Comparison of ENCODE assay signal across 8 cellular contexts in the genomic region with DNA sequence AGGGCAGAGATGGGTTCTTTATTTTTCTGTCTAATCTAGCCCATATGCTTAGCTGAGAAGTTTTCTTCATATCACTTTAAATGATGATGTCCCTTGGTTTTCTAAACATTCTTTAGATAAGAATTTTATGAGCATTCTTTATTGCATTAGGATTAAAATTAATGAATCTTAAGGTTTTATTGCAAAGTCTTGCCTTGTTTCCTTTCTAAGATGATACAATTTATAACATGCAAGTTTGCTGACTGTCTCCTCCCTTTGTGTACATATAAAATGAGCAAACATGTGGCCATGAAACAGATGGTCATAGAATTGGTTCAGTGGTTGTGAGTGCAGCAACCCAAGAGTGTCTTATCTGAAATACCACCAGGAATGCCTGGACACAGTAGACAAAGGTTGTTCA. TPM values are rescaled to one million over a fixed set of nuclear protein-coding genes. Genes with fewer than 3 reads are reported as not detected.
A peak's percentile ranks its signal among the peaks of the same experiment; 100 is the strongest.
DNase-seq lines count a peak whose midpoint lies in the region; ATAC-seq, FAIRE-seq and TF ChIP-seq lines count a peak whose summit lies in the region.
"Not testable (repeated sequence)": the region's sequence is repeated elsewhere in the genome, so short reads cannot be mapped to it uniquely, and the experiment has no call there.
"Had no signal": no experiment of that assay in that cellular context is flagged by ENCODE, and none has a peak within 500 bp of the region (broad histone marks: within the 10 kb centered on the region; RNA-seq: fewer than 3 reads in every experiment).

No MANE protein-coding gene starts in this region.

- POLR2A ChIA-PET in IMR-90 (lab: Charles Lee; ENCODE audit: unreplicated experiment): not testable (repeated sequence)

- not testable (repeated sequence) for H3K14ac ChIP-seq in IMR-90 (replicated peaks; ENCODE audit: low read depth, low read length)

- TF ChIP-seq RAD21 in IMR-90 (IDR thresholded peaks at IDR 0.05; ENCODE audit: low read length): not testable (repeated sequence)

- H3K23ac ChIP-seq in IMR-90 (ENCODE audit: low read depth, low read length): not testable (repeated sequence)

- BruUV-seq in IMR-90 (replicated peaks; lab: Mats Ljungman, UMichigan): not testable (repeated sequence)

- H2BK120ac ChIP-seq in IMR-90 (ENCODE audit: low read depth, low read length): not testable (repeated sequence)

- not testable (repeated sequence) for H3K56ac ChIP-seq in IMR-90 (ENCODE audit: extremely low read depth, insufficient read depth, low read length)

- intact Hi-C loops in IMR-90 (cut with micrococcal nuclease): loop anchor here (2.0 kb wide), 1 partner anchor 40 kb away; no protein-coding TSS in a partner anchor
- intact Hi-C loops in left colon (cut with DNase I, micrococcal nuclease); pancreas (cut with DNase I): not testable (repeated sequence)

- peak overlapping the region; percentile 91 for H3K18ac ChIP-seq in IMR-90 (ENCODE audit: low read depth, low read length)

- H2AK5ac ChIP-seq in IMR-90 (ENCODE audit: low read depth, low read length): not testable (repeated sequence)

- not testable (repeated sequence) for H3K9ac ChIP-seq in IMR-90 (ENCODE audit: low read depth, low read length); smooth muscle cell (ENCODE audit: low read depth)

- not testable (repeated sequence) for H2AK9ac ChIP-seq in IMR-90 (replicated peaks; ENCODE audit: low read depth, low read length, poor library complexity)

- ATAC-seq in IMR-90 (ENCODE audit: low read depth); pancreas: not testable (repeated sequence)
- peak; percentile 56 for ATAC-seq in left colon

- H2AFZ ChIP-seq in IMR-90 (replicated peaks; ENCODE audit: low read length, poor library complexity); smooth muscle cell (ENCODE audit: low read depth): not testable (repeated sequence)

- FAIRE-seq in colon (lab: Jason Lieb, UNC) (peak; percentile 88), pancreas (lab: Jason Lieb, UNC) (peak; percentile 78)

- not testable (repeated sequence) for H3K27me3 ChIP-seq in IMR-90 (ENCODE audit: control insufficient read depth, insufficient read depth, low read length); pancreas; smooth muscle cell (ENCODE audit: low read depth)

- peak overlapping the region; percentile 37; the same call in 1 of the 2 replicates for H3K27ac ChIP-seq in IMR-90 (ENCODE audit: insufficient read depth, low read length)
- H3K27ac ChIP-seq in pancreas; smooth muscle cell (ENCODE audit: low read depth): not testable (repeated sequence)

- not testable (repeated sequence) for H2BK20ac ChIP-seq in IMR-90 (ENCODE audit: low read depth, low read length)

- H3K4ac ChIP-seq in IMR-90 (ENCODE audit: low read depth, low read length): peak overlapping the region; percentile 83

- in situ Hi-C loops in IMR-90 (cut with MboI; ENCODE audit: low sequenced_read_pairs): not testable (repeated sequence)

- H3F3A ChIP-seq in smooth muscle cell (ENCODE audit: low read depth): not testable (repeated sequence)

- 0 out of 2 replicates have a peak overlapping the region, but pooled peaks have one; percentile 89 for H4K91ac ChIP-seq in IMR-90 (ENCODE audit: insufficient read depth, low read depth, low read length)

- not testable (repeated sequence) for H3K4me3 ChIP-seq in IMR-90 (ENCODE audit: insufficient read depth, low read depth, low read length); pancreas; smooth muscle cell

- peak overlapping the region; percentile 89; the same call in 1 of the 2 replicates for H4K5ac ChIP-seq in IMR-90 (ENCODE audit: low read depth, low read length)

- not testable (repeated sequence) for H3K9me3 ChIP-seq in IMR-90 (ENCODE audit: control insufficient read depth, insufficient read depth, low read length); pancreas; smooth muscle cell (replicated peaks; ENCODE audit: low read depth)

- H3K9me1 ChIP-seq in IMR-90 (ENCODE audit: insufficient read depth, low read length): not testable (repeated sequence)

- TF ChIP-seq CTCF in IMR-90 (conservative IDR thresholded peaks at IDR 0.05; ENCODE audit: low read depth, low read length); pancreas (IDR thresholded peaks at IDR 0.05); smooth muscle cell (IDR thresholded peaks at IDR 0.05; ENCODE audit: borderline replicate concordance, insufficient read depth, poor library complexity, severe bottlenecking): not testable (repeated sequence)

- H3K36me3 ChIP-seq in IMR-90 (ENCODE audit: control insufficient read depth, insufficient read depth, low read length); pancreas; smooth muscle cell (ENCODE audit: low read depth): not testable (repeated sequence)

- TF ChIP-seq POLR2A in IMR-90 (IDR thresholded peaks at IDR 0.05; ENCODE audit: low read depth, low read length): not testable (repeated sequence)

- CTCF ChIA-PET in IMR-90 (lab: Yijun Ruan, JAX): not testable (repeated sequence)

- H3K79me2 ChIP-seq in smooth muscle cell (ENCODE audit: low read depth): not testable (repeated sequence)

- not testable (repeated sequence) for H3K79me1 ChIP-seq in IMR-90 (ENCODE audit: low read depth in 1 of 2, low read length in 2 of 2)

- not testable (repeated sequence) for H4K8ac ChIP-seq in IMR-90 (ENCODE audit: low read depth in 2 of 2, low read length in 2 of 2)

- peak overlapping the region; percentile 13; the same call in 1 of the 2 replicates for H3K4me2 ChIP-seq in IMR-90 (ENCODE audit: low read depth, low read length)
- H3K4me2 ChIP-seq in smooth muscle cell: peak overlapping the region; percentile 27

- H4K20me1 ChIP-seq in IMR-90 (ENCODE audit: insufficient read depth, low read length); smooth muscle cell (ENCODE audit: low read depth): not testable (repeated sequence)

- not testable (repeated sequence) for H2BK15ac ChIP-seq in IMR-90 (ENCODE audit: low read depth, low read length)

- not testable (repeated sequence) for DNase-seq in IMR-90; left colon; pancreas; smooth muscle cell (lab: John Stamatoyannopoulos, UW; ENCODE audit: unreplicated experiment)
- peak; percentile 16 for DNase-seq in NCI-H69 (lab: John Stamatoyannopoulos, UW)

- dilution Hi-C loops in IMR-90 (cut with HindIII; ENCODE audit: low sequenced_read_pairs, unreplicated experiment): not testable (repeated sequence)

- H2BK5ac ChIP-seq in IMR-90 (ENCODE audit: low read depth, low read length, poor library complexity, severe bottlenecking): peak overlapping the region; percentile 75

- H3K4me1 ChIP-seq in IMR-90 (ENCODE audit: control insufficient read depth, insufficient read depth, low read length); pancreas; smooth muscle cell (ENCODE audit: low read depth): not testable (repeated sequence)

RNA-seq across cellular contexts. Expression of gene REG4, which starts 17.7 kb away (rescaled TPM):
- total RNA-seq in IMR-90 (2012; rRNA removed) (not detected in 2 replicates), left colon (10 to 100 TPM; 35.7 to 37.5 TPM), pancreas (10 to 100 TPM in 5 of 6 donors, 1 to 10 TPM in 1; 9.6 to 27.1 (median 22.6) TPM), smooth muscle cell (not detected in 2 replicates)
- polyA plus RNA-seq in IMR-90 (2012; rRNA removed) (not detected in 2 replicates), pancreas (10 to 100 TPM in 1 of 2 donors, 1 to 10 TPM in 1; 9.4 to 32.3 TPM), smooth muscle cell (0.30 TPM in 1 of 2 replicates, not detected in the other)
- not detected in 2 replicates for polyA plus RNA-seq in IMR-90 (2012; cell fraction: cytosol; rRNA removed)
- not detected in 2 replicates for polyA plus RNA-seq in IMR-90 (2012; cell fraction: nucleus; rRNA removed; ENCODE audit: low replicate concordance)
- total RNA-seq: GM23338 had no signal
- polyA plus RNA-seq: CD14-positive monocyte, GM23338 had no signal

Comparison
In these comparisons a context has a peak if more than half of its experiments do, and no peak if none do; other contexts are left out.
1. RNA of gene REG4, which starts 17.7 kb away (total RNA-seq): 35.7 to 37.5 TPM in left colon and 9.6 to 27.1 TPM in pancreas; not detected in IMR-90 and not detected in smooth muscle cell; every median in the first group is over 10 times any median in the second.